In genomic region chr1:168760241-168760640, GRCh38 we compare ENCODE assay signal across 29 cellular contexts. TPM values are rescaled to one million over a fixed set of nuclear protein-coding genes. Genes with fewer than 3 reads are reported as not detected.
"Had no signal": no experiment of that assay in that cellular context is flagged by ENCODE, and none has a peak within 500 bp of the region (broad histone marks: within the 10 kb centered on the region; RNA-seq: fewer than 3 reads in every experiment).

No MANE protein-coding gene starts in this region.

- H3K79me2 ChIP-seq: parathyroid adenoma had no signal

- DNase-seq: head of caudate nucleus; hypothalamus; immature natural killer cell; kidney; lower lobe of right lung; mammary epithelial cell; mesenchymal stem cell; naive B cell; natural killer cell; nephron progenitor cell; occipital lobe; right cardiac atrium; small intestine; spleen; stimulated activated CD4-positive, alpha-beta T cell treated with anti-CD3 and anti-CD28 coated beads, Interleukin-4, amount 100 ng/mL, for 24 hours; stimulated activated naive CD4-positive, alpha-beta T cell; upper lobe of left lung had no signal

- H3K4me2 ChIP-seq: neural progenitor cell had no signal

- H3K4me1 ChIP-seq: lower lobe of right lung, neural progenitor cell, parathyroid adenoma, spleen, suprapubic skin, tibial nerve, upper lobe of left lung, vagina had no signal

- H3K9me3 ChIP-seq: lower lobe of right lung, neutrophil, spleen, suprapubic skin, thoracic aorta, tibial nerve, upper lobe of left lung, vagina had no signal

- ATAC-seq: lower lobe of right lung; natural killer cell; right cardiac atrium; sciatic nerve; stimulated activated effector memory CD8-positive, alpha-beta T cell treated with anti-CD3 and anti-CD28 coated beads, Interleukin-12 subunit alpha, Interleukin-12 subunit beta, amount 100 ng/mL, for 72 hours had no signal

- H3K27me3 ChIP-seq: neural progenitor cell, neutrophil, suprapubic skin, tibial nerve, upper lobe of left lung, vagina had no signal

- H3K36me3 ChIP-seq: lower lobe of right lung, neural progenitor cell, neutrophil, spleen, suprapubic skin, thoracic aorta, tibial nerve, upper lobe of left lung, vagina had no signal

- H3K4me3 ChIP-seq: lower lobe of right lung, neural progenitor cell, spleen, suprapubic skin, thoracic aorta, tibial nerve, upper lobe of left lung, vagina had no signal

- FAIRE-seq: islet of Langerhans, kidney, small intestine had no signal

- H3K27ac ChIP-seq: lower lobe of right lung, neural progenitor cell, neutrophil, parathyroid adenoma, spleen, suprapubic skin, thoracic aorta, tibial nerve, upper lobe of left lung, vagina had no signal

- H2AFZ ChIP-seq: neural progenitor cell, parathyroid adenoma had no signal

- H3K9ac ChIP-seq: neural progenitor cell, parathyroid adenoma had no signal

RNA-seq across cellular contexts. Expression of gene DPT, which starts 31.2 kb away (rescaled TPM):
- total RNA-seq: mammary epithelial cell, natural killer cell, occipital lobe, pulmonary artery endothelial cell, renal cortical epithelial cell had no signal
- polyA plus RNA-seq: immature natural killer cell, mammary epithelial cell had no signal
